1 cellular context compared by ENCODE assay signal in genomic region chr6:34855463-34855862, GRCh38.
TF ChIP-seq lines count a peak whose summit lies in the region.

No MANE protein-coding gene starts in this region.

TF ChIP-seq in K562, 482 proteins besides CTCF, POLR2A, EP300 and RAD21:
- TF ChIP-seq TBL1XR1 (IDR thresholded peaks at IDR 0.05; ENCODE audit: low read length in 2 of 2), result no peak
- TF ChIP-seq BCLAF1 (IDR thresholded peaks at IDR 0.05; ENCODE audit: borderline replicate concordance in 1 of 2, control insufficient read depth in 1 of 2, low read depth in 2 of 2, low read length in 1 of 2), result no peak
- no peak for TF ChIP-seq GTF3C2 (IDR thresholded peaks at IDR 0.05; ENCODE audit: borderline replicate concordance, extremely low read depth, insufficient read length)
- TF ChIP-seq ZNF785 (CRISPR knock-in tag; IDR thresholded peaks at IDR 0.05), result no peak
- TF ChIP-seq BRCA1 (IDR thresholded peaks at IDR 0.05), result no peak
- TF ChIP-seq BRCA1 (CRISPR knock-in tag; IDR thresholded peaks at IDR 0.05), result no peak
- TF ChIP-seq SAP30 (IDR thresholded peaks at IDR 0.05; ENCODE audit: borderline replicate concordance, insufficient read depth, low read depth, low read length, poor library complexity, severe bottlenecking), result no peak
- TF ChIP-seq TSHZ1 (CRISPR knock-in tag; IDR thresholded peaks at IDR 0.05), result no peak
- TF ChIP-seq ZNF316 (IDR thresholded peaks at IDR 0.05), result no peak
- no peak for TF ChIP-seq DIDO1 (tag; IDR thresholded peaks at IDR 0.05; ENCODE audit: low read depth)
- no peak for TF ChIP-seq ZFP36 (IDR thresholded peaks at IDR 0.05; ENCODE audit: low read depth, low read length, partially characterized antibody)
- no peak for TF ChIP-seq ETV1 (tag; conservative IDR thresholded peaks at IDR 0.05; ENCODE audit: low read depth)
- TF ChIP-seq MLLT1 (IDR thresholded peaks at IDR 0.05), result no peak
